1 cellular context compared by ENCODE assay signal in genomic region chr3:105781871-105782270, GRCh38.
TF ChIP-seq lines count a peak whose summit lies in the region.

No MANE protein-coding gene starts in this region.

TF ChIP-seq in GM23338, 12 proteins besides CTCF, POLR2A, EP300 and RAD21 (continued from another document):
- TF ChIP-seq ZNF462 (CRISPR knock-in tag; IDR thresholded peaks at IDR 0.05), result no peak
